In the genomic region with DNA sequence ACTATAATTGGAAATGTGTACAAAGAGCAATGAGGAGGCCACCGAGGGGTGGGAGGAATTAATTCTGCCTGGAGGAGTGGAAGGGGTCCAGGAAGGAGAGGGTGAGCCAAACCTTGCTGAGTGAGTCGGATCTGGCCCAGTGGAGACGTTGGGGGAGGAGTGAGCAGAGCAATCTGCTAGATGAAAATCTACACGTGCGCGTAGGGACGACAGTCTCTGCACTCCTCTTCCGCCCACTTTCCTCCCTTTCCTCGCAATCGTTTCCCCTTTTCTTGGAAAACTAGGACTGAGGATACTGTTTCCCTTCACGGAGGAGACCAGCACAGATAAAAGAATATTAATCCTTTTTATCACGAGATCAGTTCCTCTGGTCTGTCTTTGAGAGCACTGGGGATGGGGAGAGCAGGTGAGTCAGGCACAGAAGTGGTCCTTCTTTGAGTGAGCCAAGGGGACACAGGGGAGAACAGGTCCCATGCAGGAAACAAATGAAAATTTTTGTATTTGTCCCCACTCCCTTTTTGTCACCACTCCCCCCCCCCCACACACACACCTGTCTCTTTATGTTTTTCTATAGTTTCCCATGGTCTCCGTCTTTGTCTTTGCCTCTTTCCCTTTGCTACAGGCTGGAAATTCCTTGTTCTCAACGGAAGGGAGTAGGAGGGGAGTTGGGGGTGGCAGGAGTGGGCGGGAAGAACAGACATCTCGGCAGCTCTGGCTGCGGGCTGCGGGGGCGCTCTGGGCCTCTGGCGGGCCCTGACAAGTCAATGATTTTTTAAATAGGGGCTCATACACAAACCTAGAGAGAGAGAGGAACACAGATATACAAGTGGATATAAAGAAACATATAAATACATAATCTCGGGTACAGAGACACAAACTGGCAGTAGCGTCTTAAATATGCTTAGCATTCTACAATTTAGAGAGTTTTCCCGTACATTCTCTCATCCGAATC, we compare ENCODE assay signal across 8 cellular contexts. TPM values are rescaled to one million over a fixed set of nuclear protein-coding genes. Genes with fewer than 3 reads are reported as not detected.
A peak's percentile ranks its signal among the peaks of the same experiment; 100 is the strongest.
DNase-seq lines count a peak whose midpoint lies in the region; ATAC-seq and TF ChIP-seq lines count a peak whose summit lies in the region.

No MANE protein-coding gene starts in this region.

- H3K9me3 ChIP-seq in tibial artery, result no peaks in the 10 kb centered on the region

- H3K4me1 ChIP-seq in tibial artery, result peaks cover 2 to 28% (median 22%) of the 10 kb centered on the region in 4 donors

- TF ChIP-seq CTCF in tibial artery (IDR thresholded peaks at IDR 0.05), result peak; percentile 12 to 21

- peak overlapping the region; percentile 94 to 96 for H3K27ac Mint-ChIP-seq in natural killer cell treated with Interleukin-12 subunit alpha and Interleukin-12 subunit beta and Interleukin-15 and Interleukin-18, amount 100 ng/mL, for 72 hours

- no peaks in the 10 kb centered on the region for H3K27me3 Mint-ChIP-seq in natural killer cell treated with Interleukin-12 subunit alpha and Interleukin-12 subunit beta and Interleukin-15 and Interleukin-18, amount 100 ng/mL, for 72 hours

- no peaks in the 10 kb centered on the region for H3K36me3 Mint-ChIP-seq in natural killer cell treated with Interleukin-12 subunit alpha and Interleukin-12 subunit beta and Interleukin-15 and Interleukin-18, amount 100 ng/mL, for 72 hours

- peaks cover under 1 to 3% (median 3%) of the 10 kb centered on the region in 3 donors for H3K36me3 ChIP-seq in tibial artery

- H3K4me1 Mint-ChIP-seq in natural killer cell treated with Interleukin-12 subunit alpha and Interleukin-12 subunit beta and Interleukin-15 and Interleukin-18, amount 100 ng/mL, for 72 hours (ENCODE audit: low read depth in 2 of 2), result peaks cover 38 to 43% of the 10 kb centered on the region in 2 donors

- DNase-seq in NOMO-1 (lab: John Stamatoyannopoulos, UW; ENCODE audit: unreplicated experiment in 2 of 2) (peak; percentile 20 to 34), NOMO-1 treated with dmso at 0.1 percent for 144 hours (lab: John Stamatoyannopoulos, UW; ENCODE audit: unreplicated experiment) (no peak), NCI-H2171 (lab: John Stamatoyannopoulos, UW) (peak; percentile 42), activated T-cell treated with anti-CD3 and anti-CD28 coated beads for 1 hour (ENCODE audit: low read depth) (peak; percentile 39), fibroblast of gingiva (ENCODE audit: low read depth) (peak; percentile 73), tibial artery (peak; percentile 77 to 86)
- DNase-seq in natural killer cell treated with Interleukin-12 subunit alpha and Interleukin-12 subunit beta and Interleukin-15 and Interleukin-18, amount 100 ng/mL, for 72 hours (ENCODE audit: low spot score), result no peak

- intact Hi-C loops in tibial artery (cut with DNase I; ENCODE audit: low total_unique reads), result no loop called here

- peak overlapping the region; percentile 99 for H3K27ac ChIP-seq in tibial artery

- peak overlapping the region; percentile 90 for H3K4me3 Mint-ChIP-seq in natural killer cell treated with Interleukin-12 subunit alpha and Interleukin-12 subunit beta and Interleukin-15 and Interleukin-18, amount 100 ng/mL, for 72 hours

- no peak for ATAC-seq in natural killer cell treated with Interleukin-12 subunit alpha and Interleukin-12 subunit beta and Interleukin-15 and Interleukin-18, amount 100 ng/mL, for 72 hours
- no peak for ATAC-seq in GM19351 (IDR thresholded peaks at IDR 0.05; ENCODE audit: unreplicated experiment)

- H3K27me3 ChIP-seq in tibial artery, result no peaks in the 10 kb centered on the region

- H3K9me3 Mint-ChIP-seq in natural killer cell treated with Interleukin-12 subunit alpha and Interleukin-12 subunit beta and Interleukin-15 and Interleukin-18, amount 100 ng/mL, for 72 hours, result no peaks in the 10 kb centered on the region

- H3K4me3 ChIP-seq in tibial artery, result peak overlapping the region; percentile 91 to 98

RNA-seq across cellular contexts. Expression of a gene that starts 2.6 kb away (rescaled TPM):
- total RNA-seq in natural killer cell treated with Interleukin-12 subunit alpha and Interleukin-12 subunit beta and Interleukin-15 and Interleukin-18, amount 100 ng/mL, for 72 hours, result 1 to 10 TPM; 7.7 to 8.0 TPM

RNA-seq across cellular contexts. Expression of a gene that starts 7.7 kb away (rescaled TPM):
- 10 to 100 TPM; 25.5 to 34.1 TPM for total RNA-seq in natural killer cell treated with Interleukin-12 subunit alpha and Interleukin-12 subunit beta and Interleukin-15 and Interleukin-18, amount 100 ng/mL, for 72 hours

RNA-seq across cellular contexts. Expression of a gene that starts 24.9 kb away (rescaled TPM):
- 100 to 1,000 TPM; 158 to 198 TPM for total RNA-seq in natural killer cell treated with Interleukin-12 subunit alpha and Interleukin-12 subunit beta and Interleukin-15 and Interleukin-18, amount 100 ng/mL, for 72 hours

RNA-seq across cellular contexts. Expression of a gene that starts 36.3 kb away (rescaled TPM):
- total RNA-seq in natural killer cell treated with Interleukin-12 subunit alpha and Interleukin-12 subunit beta and Interleukin-15 and Interleukin-18, amount 100 ng/mL, for 72 hours, result 1 to 10 TPM in 1 of 2 donors, under 1 TPM in 1; 0.48 to 2.5 TPM

RNA-seq across cellular contexts. Expression of a gene that starts 42.0 kb away (rescaled TPM):
- total RNA-seq in natural killer cell treated with Interleukin-12 subunit alpha and Interleukin-12 subunit beta and Interleukin-15 and Interleukin-18, amount 100 ng/mL, for 72 hours, result under 1 TPM; 0.42 to 0.45 TPM

Comparison
In these comparisons a context has a peak if more than half of its experiments do, and no peak if none do; other contexts are left out.
1. DNase-seq: peak in NOMO-1 (2 of 2), NCI-H2171 (single experiment), activated T-cell treated with anti-CD3 and anti-CD28 coated beads for 1 hour (single experiment), fibroblast of gingiva (single experiment) and tibial artery (2 of 2); none in NOMO-1 treated with dmso at 0.1 percent for 144 hours (single experiment) and natural killer cell treated with Interleukin-12 subunit alpha and Interleukin-12 subunit beta and Interleukin-15 and Interleukin-18, amount 100 ng/mL, for 72 hours (single experiment).